8 cellular contexts compared by ENCODE assay signal in genomic region chr12:102119674-102120563, GRCh38. TPM values are rescaled to one million over a fixed set of nuclear protein-coding genes. Genes with fewer than 3 reads are reported as not detected.
A peak's percentile ranks its signal among the peaks of the same experiment; 100 is the strongest.
DNase-seq lines count a peak whose midpoint lies in the region; ATAC-seq and FAIRE-seq lines count a peak whose summit lies in the region.

Gene NUP37, minus strand, starts transcription at chr12:102120114. Its CDS starts 1,596 bp downstream, at chr12:102118518.
Gene PARPBP, plus strand, starts transcription at chr12:102120183. Its CDS starts 3,706 bp downstream, at chr12:102123889.

- no peaks in the 10 kb centered on the region for H3K27me3 Mint-ChIP-seq in activated CD4-positive, alpha-beta T cell treated with anti-CD3 and anti-CD28 coated beads, Interleukin-2, amount 10 ng/mL, durations not matched to agents 24 days and 14 days

- peaks cover 35% of the 10 kb centered on the region; the same call in 1 of the 2 replicates for H3K36me3 ChIP-seq in BLaER1

- H3K4me3 Mint-ChIP-seq in activated CD4-positive, alpha-beta T cell treated with anti-CD3 and anti-CD28 coated beads, Interleukin-2, amount 10 ng/mL, durations not matched to agents 24 days and 14 days: peak within 1 kb of the TSS; percentile 96

- peak within 1 kb of the TSS; percentile 79 for H3K27ac ChIP-seq in BLaER1

- DNase-seq in GM19239 (ENCODE audit: insufficient read length, low spot score) (peak; percentile 72), NCI-H526 (lab: John Stamatoyannopoulos, UW) (peak; percentile 84 to 94), dedifferentiated amniotic fluid mesenchymal stem cell (ENCODE audit: extremely low spot score) (peak; percentile 78), left kidney (ENCODE audit: low read depth, low spot score) (peak; percentile 97)
- peak; percentile 98 for DNase-seq in activated CD4-positive, alpha-beta T cell treated with anti-CD3 and anti-CD28 coated beads, Interleukin-2, amount 10 ng/mL, durations not matched to agents 24 days and 14 days
- peak; percentile 90 to 92 for DNase-seq in stimulated activated CD4-positive, alpha-beta T cell treated with anti-CD3 and anti-CD28 coated beads, Interleukin-2, amount 100 ng/mL, for 24 hours

- peak within 1 kb of the TSS; percentile 79 for H3K9ac ChIP-seq in BLaER1

- peak; percentile 94 for ATAC-seq in HG03457 (IDR thresholded peaks at IDR 0.05; ENCODE audit: unreplicated experiment)

- H3K9me3 ChIP-seq in BLaER1: no peaks in the 10 kb centered on the region

- no peaks in the 10 kb centered on the region for H4K20me1 ChIP-seq in BLaER1

- H3K4me1 ChIP-seq in BLaER1: peaks cover 36% of the 10 kb centered on the region

- H3K4me3 ChIP-seq in BLaER1: peak within 1 kb of the TSS; percentile 70

- no peaks in the 10 kb centered on the region for H3K9me3 Mint-ChIP-seq in activated CD4-positive, alpha-beta T cell treated with anti-CD3 and anti-CD28 coated beads, Interleukin-2, amount 10 ng/mL, durations not matched to agents 24 days and 14 days

- peaks cover 35% of the 10 kb centered on the region for H3K4me1 Mint-ChIP-seq in activated CD4-positive, alpha-beta T cell treated with anti-CD3 and anti-CD28 coated beads, Interleukin-2, amount 10 ng/mL, durations not matched to agents 24 days and 14 days

- peak within 1 kb of the TSS; percentile 94 for H3K27ac Mint-ChIP-seq in activated CD4-positive, alpha-beta T cell treated with anti-CD3 and anti-CD28 coated beads, Interleukin-2, amount 10 ng/mL, durations not matched to agents 24 days and 14 days

- H3K4me2 ChIP-seq in BLaER1: peak within 1 kb of the TSS; percentile 95

- H3K27me3 ChIP-seq in BLaER1: no peaks in the 10 kb centered on the region

- intact Hi-C loops in activated CD4-positive, alpha-beta T cell treated with anti-CD3 and anti-CD28 coated beads, Interleukin-2, amount 10 ng/mL, durations not matched to agents 24 days and 14 days (cut with micrococcal nuclease): loop anchor here (1.0 to 5.0 kb wide), 4 partner anchors 47 to 364 kb away; partner anchors contain the start of gene PMCH

- H3K36me3 Mint-ChIP-seq in activated CD4-positive, alpha-beta T cell treated with anti-CD3 and anti-CD28 coated beads, Interleukin-2, amount 10 ng/mL, durations not matched to agents 24 days and 14 days (ENCODE audit: low read depth): peaks cover 31% of the 10 kb centered on the region

- peak; percentile 97 for FAIRE-seq in GM19239 (lab: Jason Lieb, UNC)

RNA-seq across cellular contexts. Expression of gene NUP37, which starts in this region (rescaled TPM):
- 88.1 and 97.3 TPM in 2 replicates for total RNA-seq in activated CD4-positive, alpha-beta T cell treated with anti-CD3 and anti-CD28 coated beads, Interleukin-2, amount 10 ng/mL, durations not matched to agents 24 days and 14 days

RNA-seq across cellular contexts. Expression of gene PARPBP, which starts in this region (rescaled TPM):
- 22.9 TPM in 2 replicates for total RNA-seq in activated CD4-positive, alpha-beta T cell treated with anti-CD3 and anti-CD28 coated beads, Interleukin-2, amount 10 ng/mL, durations not matched to agents 24 days and 14 days

Comparison
In these comparisons a context has a peak if more than half of its experiments do, and no peak if none do; other contexts are left out.
1. Peak in every context shown above with its lines: DNase-seq, ATAC-seq, H3K4me3 ChIP-seq and H3K27ac ChIP-seq.